Comparison of ENCODE assay signal across 1 cellular context in genomic region chr17:28397275-28397674, GRCh38.
TF ChIP-seq lines count a peak whose summit lies in the region.

No MANE protein-coding gene starts in this region.

TF ChIP-seq in HepG2, 621 proteins besides CTCF, POLR2A, EP300 and RAD21:
- TF ChIP-seq ESRRA (CRISPR knock-in tag; IDR thresholded peaks at IDR 0.05; ENCODE audit: low read depth) (no peak), CHCHD3 (CRISPR knock-in tag; IDR thresholded peaks at IDR 0.05) (no peak), ZNF670 (CRISPR knock-in tag; IDR thresholded peaks at IDR 0.05; ENCODE audit: borderline replicate concordance) (no peak), ZNF629 (CRISPR knock-in tag; conservative IDR thresholded peaks at IDR 0.05) (peak; percentile 86)
